Comparison of ENCODE assay signal across 7 cellular contexts in genomic region chr7:94665426-94665825, GRCh38. TPM values are rescaled to one million over a fixed set of nuclear protein-coding genes. Genes with fewer than 3 reads are reported as not detected.
"Had no signal": no experiment of that assay in that cellular context is flagged by ENCODE, and none has a peak within 500 bp of the region (broad histone marks: within the 10 kb centered on the region; RNA-seq: fewer than 3 reads in every experiment).

No MANE protein-coding gene starts in this region.

- H3K4me1 Mint-ChIP-seq: IgD-negative memory B cell had no signal

- H3K4me3 ChIP-seq: K562 had no signal

- DNase-seq: IMR-90, KBM-7 had no signal

- FAIRE-seq: HTR-8/SVneo, K562 had no signal

- H3K27ac ChIP-seq: HL-60 had no signal

- ATAC-seq: K562 had no signal

- H3K27ac Mint-ChIP-seq: IgD-negative memory B cell had no signal

- H3K4me3 Mint-ChIP-seq: IgD-negative memory B cell had no signal

RNA-seq across cellular contexts. Expression of gene SGCE, which starts 9.5 kb away (rescaled TPM):
- total RNA-seq: HT-29 had no signal
